23 cellular contexts compared by ENCODE assay signal in the genomic region with DNA sequence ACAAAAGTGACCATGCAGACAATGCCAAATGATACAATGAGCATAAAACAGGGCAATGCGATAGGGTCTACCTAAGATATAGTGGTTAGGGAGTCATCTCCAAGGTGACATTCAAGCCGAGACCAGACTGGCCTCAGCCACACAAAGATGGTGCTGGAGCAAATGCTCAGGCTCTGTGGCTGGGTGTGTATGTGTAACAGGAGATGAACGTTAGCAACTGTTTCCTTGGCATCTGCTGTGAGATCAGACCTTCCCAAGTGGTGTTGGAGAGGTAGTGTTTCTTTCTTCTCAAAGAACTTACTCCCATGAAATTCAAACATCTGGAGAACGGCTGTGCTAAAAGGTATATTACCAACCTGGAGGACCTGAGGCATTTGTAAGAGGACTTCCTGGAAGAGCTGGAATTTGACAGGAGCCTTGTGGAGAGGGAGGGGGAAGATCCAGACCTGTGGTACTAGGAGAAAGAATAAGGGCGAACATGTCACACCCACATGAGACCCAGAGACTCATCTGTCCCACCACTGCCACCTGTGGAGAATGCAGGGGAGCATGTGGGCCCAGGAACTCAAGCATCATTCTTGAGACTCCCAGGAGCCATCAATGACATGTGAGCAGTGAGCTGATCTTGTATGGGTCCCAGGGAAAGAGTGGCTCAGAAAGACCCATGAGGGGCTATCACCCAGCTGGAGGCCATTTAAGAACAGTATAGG. TPM values are rescaled to one million over a fixed set of nuclear protein-coding genes. Genes with fewer than 3 reads are reported as not detected.
A peak's percentile ranks its signal among the peaks of the same experiment; 100 is the strongest.
DNase-seq lines count a peak whose midpoint lies in the region; ATAC-seq and TF ChIP-seq lines count a peak whose summit lies in the region.
"Had no signal": no experiment of that assay in that cellular context is flagged by ENCODE, and none has a peak within 500 bp of the region (broad histone marks: within the 10 kb centered on the region; RNA-seq: fewer than 3 reads in every experiment).

No MANE protein-coding gene starts in this region.

- H4K91ac ChIP-seq in neuronal stem cell (ENCODE audit: low read depth, low read length, poor library complexity) = peak overlapping the region; percentile 46

- POLR2A ChIA-PET in CD4-positive, alpha-beta memory T cell (lab: Charles Lee; ENCODE audit: partially characterized antibody) = interaction anchor here (1.7 kb wide), 1 partner anchor 44 kb away, joined by 8 read pairs; the partner anchor contains the start of gene CCDC69

- H3K9ac ChIP-seq in Karpas-422 (ENCODE audit: low read length) = peak overlapping the region; percentile 54
- no peak overlapping the region for H3K9ac ChIP-seq in neuronal stem cell (ENCODE audit: low read depth, low read length, poor library complexity)

- ATAC-seq in GM21723 (IDR thresholded peaks at IDR 0.05; ENCODE audit: unreplicated experiment) = no peak
- ATAC-seq: lower lobe of right lung had no signal

- no peak for TF ChIP-seq POLR2A in thyroid gland (IDR thresholded peaks at IDR 0.05)
- no peak for TF ChIP-seq POLR2A in Peyer's patch (IDR thresholded peaks at IDR 0.05)

- no peak overlapping the region for H2BK15ac ChIP-seq in neuronal stem cell (ENCODE audit: low read length)

- TF ChIP-seq CTCF in coronary artery (IDR thresholded peaks at IDR 0.05) (no peak), thyroid gland (IDR thresholded peaks at IDR 0.05) (no peak), Peyer's patch (IDR thresholded peaks at IDR 0.05) (no peak)

- peak overlapping the region in 6 of 7 donors; percentile 18 to 83 (median 39) for H3K27ac Mint-ChIP-seq in CD4-positive, alpha-beta memory T cell
- H3K27ac Mint-ChIP-seq: activated CD4-positive, alpha-beta T cell treated with anti-CD3 and anti-CD28 coated beads, Interleukin-2, amount 10 ng/mL, durations not matched to agents 7 days and 5 days; nephron progenitor cell; progenitor cell of endocrine pancreas had no signal

- H3K4me1 ChIP-seq in CD4-positive, alpha-beta memory T cell (ENCODE audit: insufficient read depth, low read length) = no peaks in the 10 kb centered on the region
- H3K4me1 ChIP-seq in Karpas-422 (ENCODE audit: low read length) (peaks cover 62% of the 10 kb centered on the region), neuronal stem cell (ENCODE audit: control insufficient read depth in 2 of 2, insufficient read depth in 1 of 2, low read depth in 1 of 2, low read length in 2 of 2) (no peaks in the 10 kb centered on the region), thyroid gland (no peaks in the 10 kb centered on the region), Peyer's patch (no peaks in the 10 kb centered on the region)
- H3K4me1 ChIP-seq: lower lobe of right lung had no signal

- H2AK5ac ChIP-seq in neuronal stem cell (ENCODE audit: low read depth, low read length) = no peak overlapping the region

- H2BK120ac ChIP-seq in neuronal stem cell (ENCODE audit: low read depth, low read length) = no peak overlapping the region

- no peak overlapping the region for H2BK12ac ChIP-seq in neuronal stem cell (ENCODE audit: low read length)

- H3K27me3 ChIP-seq in CD4-positive, alpha-beta memory T cell (ENCODE audit: insufficient read depth, low read length) = no peaks in the 10 kb centered on the region
- H3K27me3 ChIP-seq in Karpas-422 (ENCODE audit: low read length) = no peaks in the 10 kb centered on the region
- peaks cover 0 to 15% (median 0%) of the 10 kb centered on the region in 3 experiments for H3K27me3 ChIP-seq in neuronal stem cell (ENCODE audit: control insufficient read depth in 3 of 3, insufficient read depth in 3 of 3, low read depth in 1 of 3, low read length in 3 of 3)
- no peaks in the 10 kb centered on the region for H3K27me3 ChIP-seq in thyroid gland
- no peaks in the 10 kb centered on the region for H3K27me3 ChIP-seq in Peyer's patch
- H3K27me3 ChIP-seq: brain microvascular endothelial cell, hepatocyte had no signal

- no peak overlapping the region for H3K14ac ChIP-seq in neuronal stem cell (ENCODE audit: low read length)

- peaks cover 1% of the 10 kb centered on the region for H3K79me1 ChIP-seq in neuronal stem cell (ENCODE audit: low read depth, low read length)

- H3K4me2 ChIP-seq in Karpas-422 (ENCODE audit: low read depth, low read length, poor library complexity, severe bottlenecking) (peak overlapping the region; percentile 54), neuronal stem cell (ENCODE audit: insufficient read depth, low read length, poor library complexity, severe bottlenecking) (no peak overlapping the region)
- H3K4me2 ChIP-seq: hepatocyte had no signal

- peaks cover 3 to 6% (median 5%) of the 10 kb centered on the region in 4 donors for H3K4me1 Mint-ChIP-seq in CD4-positive, alpha-beta memory T cell

- H3K23ac ChIP-seq in neuronal stem cell (ENCODE audit: low read depth, low read length, poor library complexity) = no peak overlapping the region

- intact Hi-C loops in CD4-positive, alpha-beta memory T cell (cut with micrococcal nuclease) = no loop called here
- intact Hi-C loops in thyroid gland (cut with DNase I) = no loop called here

- peaks cover 34 to 47% of the 10 kb centered on the region in 2 donors for H3K36me3 Mint-ChIP-seq in CD4-positive, alpha-beta memory T cell

- H3K27me3 Mint-ChIP-seq in CD4-positive, alpha-beta memory T cell = no peaks in the 10 kb centered on the region
- H3K27me3 Mint-ChIP-seq: activated CD4-positive, alpha-beta T cell treated with anti-CD3 and anti-CD28 coated beads, Interleukin-2, amount 10 ng/mL, durations not matched to agents 7 days and 5 days; progenitor cell of endocrine pancreas had no signal

- H3K9me3 ChIP-seq in CD4-positive, alpha-beta memory T cell (ENCODE audit: control insufficient read depth in 1 of 2, low read length in 2 of 2) = no peaks in the 10 kb centered on the region
- H3K9me3 ChIP-seq in Karpas-422 (ENCODE audit: low read length) (no peaks in the 10 kb centered on the region), neuronal stem cell (replicated peaks in 1 of 2; ENCODE audit: control insufficient read depth in 2 of 2, insufficient read depth in 1 of 2, low read depth in 1 of 2, low read length in 2 of 2) (no peaks in the 10 kb centered on the region), thyroid gland (no peaks in the 10 kb centered on the region), Peyer's patch (no peaks in the 10 kb centered on the region)
- H3K9me3 ChIP-seq: lower lobe of right lung, thoracic aorta had no signal

- no peak overlapping the region for H3K4ac ChIP-seq in neuronal stem cell (ENCODE audit: low read length)

- H3K9me2 ChIP-seq in Karpas-422 (replicated peaks; ENCODE audit: insufficient read depth, low read length) = no peaks in the 10 kb centered on the region

- CTCF ChIA-PET in CD4-positive, alpha-beta memory T cell (lab: Charles Lee; ENCODE audit: partially characterized antibody) = interaction anchor here (1.2 to 4.0 kb wide), 2 partner anchors 14 to 127 kb away, joined by 4 to 13 read pairs; no protein-coding TSS in a partner anchor

- H4K20me1 ChIP-seq in Karpas-422 (ENCODE audit: insufficient read depth, low read depth, low read length) = no peaks in the 10 kb centered on the region

- peaks cover 33% of the 10 kb centered on the region for H3K36me3 ChIP-seq in CD4-positive, alpha-beta memory T cell (ENCODE audit: insufficient read depth, low read length)
- H3K36me3 ChIP-seq in Karpas-422 (ENCODE audit: insufficient read depth, low read length) (peaks cover 51% of the 10 kb centered on the region), neuronal stem cell (replicated peaks in 1 of 2; ENCODE audit: control insufficient read depth in 2 of 2, insufficient read depth in 2 of 2, low read length in 2 of 2) (no peaks in the 10 kb centered on the region), thyroid gland (no peaks in the 10 kb centered on the region), Peyer's patch (peaks cover 0 to 11% (median 0%) of the 10 kb centered on the region in 3 donors)
- H3K36me3 ChIP-seq: brain microvascular endothelial cell had no signal

- H3K27ac ChIP-seq in CD4-positive, alpha-beta memory T cell (ENCODE audit: low read depth, low read length) = no peak overlapping the region
- H3K27ac ChIP-seq in Karpas-422 (ENCODE audit: low read length) (peak overlapping the region; percentile 88), coronary artery (no peak overlapping the region), neuronal stem cell (replicated peaks; ENCODE audit: low read length) (no peak overlapping the region), thyroid gland (no peak overlapping the region), Peyer's patch (no peak overlapping the region)
- H3K27ac ChIP-seq: brain microvascular endothelial cell, hepatocyte, lower lobe of right lung, thoracic aorta had no signal

- H2AFZ ChIP-seq in Karpas-422 (ENCODE audit: low read length) (no peak overlapping the region), neuronal stem cell (ENCODE audit: low read length) (no peak overlapping the region)
- H2AFZ ChIP-seq: hepatocyte had no signal

- no peak for DNase-seq in CD4-positive, alpha-beta memory T cell
- DNase-seq in Karpas-422 (peak; percentile 67), coronary artery (ENCODE audit: low spot score) (peak; percentile 53), neuronal stem cell (ENCODE audit: low spot score) (no peak), thyroid gland (no peak), Peyer's patch (no peak)
- DNase-seq: activated CD4-positive, alpha-beta T cell treated with anti-CD3 and anti-CD28 coated beads, Interleukin-2, amount 10 ng/mL, durations not matched to agents 7 days and 5 days; brain microvascular endothelial cell; Calu3; GDM1; H9; lower lobe of right lung; NCI-H1105; NCI-H69; nephron progenitor cell; SHP77 treated with DMSO at 0.1 percent for 48 hours; small intestine; stimulated activated CD4-positive, alpha-beta T cell treated with anti-CD3 and anti-CD28 coated beads, Interleukin-4, amount 100 ng/mL, for 24 hours; T-helper 1 cell had no signal

- WGBS in neuronal stem cell (ENCODE audit: extremely low coverage in 2 of 2, insufficient read length in 2 of 2, insufficient replicate concordance in 1 of 2), 2 donors = no CpG with 5 or more reads among the region's 5 CpGs
- 83 to 91% methylated on average over 5 of the region's 5 CpGs for WGBS in thyroid gland, 2 donors

- H3K9me3 Mint-ChIP-seq in CD4-positive, alpha-beta memory T cell = no peaks in the 10 kb centered on the region
- H3K9me3 Mint-ChIP-seq: activated CD4-positive, alpha-beta T cell treated with anti-CD3 and anti-CD28 coated beads, Interleukin-2, amount 10 ng/mL, durations not matched to agents 7 days and 5 days; H9; nephron progenitor cell had no signal

- no peak overlapping the region for H3K18ac ChIP-seq in neuronal stem cell (ENCODE audit: low read length)

- no peak overlapping the region for H3K4me3 ChIP-seq in CD4-positive, alpha-beta memory T cell (ENCODE audit: low read length in 2 of 2)
- H3K4me3 ChIP-seq in Karpas-422 (ENCODE audit: low read length) (peak overlapping the region; percentile 16), coronary artery (no peak overlapping the region), neuronal stem cell (ENCODE audit: low read length in 2 of 2) (no peak overlapping the region), thyroid gland (replicated peaks in 1 of 3) (no peak overlapping the region), Peyer's patch (no peak overlapping the region)
- H3K4me3 ChIP-seq: hepatocyte, lower lobe of right lung, thoracic aorta had no signal

- no peak overlapping the region for H2BK5ac ChIP-seq in neuronal stem cell (ENCODE audit: low read length)

- H3K79me2 ChIP-seq in Karpas-422 (ENCODE audit: low read length) = no peaks in the 10 kb centered on the region
- H3K79me2 ChIP-seq: hepatocyte had no signal

- H3K4me3 Mint-ChIP-seq in CD4-positive, alpha-beta memory T cell = no peak overlapping the region
- H3K4me3 Mint-ChIP-seq: activated CD4-positive, alpha-beta T cell treated with anti-CD3 and anti-CD28 coated beads, Interleukin-2, amount 10 ng/mL, durations not matched to agents 7 days and 5 days; H9; nephron progenitor cell had no signal

- no peak overlapping the region for H4K8ac ChIP-seq in neuronal stem cell (ENCODE audit: low read depth, low read length)

RNA-seq across cellular contexts. Expression of gene ANXA6, which starts 21.4 kb away (rescaled TPM):
- 100 to 1,000 TPM; 318 to 342 TPM for total RNA-seq in CD4-positive, alpha-beta memory T cell
- 100 to 1,000 TPM; 229 to 330 TPM for polyA plus RNA-seq in CD4-positive, alpha-beta memory T cell
- 277 and 387 TPM in 2 replicates for total RNA-seq in Karpas-422 (2014; rRNA removed; shearing (Covaris generic); ENCODE audit: low replicate concordance)
- polyA plus RNA-seq in neuronal stem cell (2013, experiment 1 of 2) = 47.1 TPM
- polyA plus RNA-seq in neuronal stem cell (2013, experiment 2 of 2) = 45.5 TPM
- total RNA-seq in thyroid gland = 100 to 1,000 TPM; 122 to 283 (median 180) TPM
- total RNA-seq in Peyer's patch = 100 to 1,000 TPM in 1 of 4 donors, 10 to 100 TPM in 3; 11.2 to 228 (median 30.1) TPM

RNA-seq across cellular contexts. Expression of gene CCDC69, which starts 45.0 kb away (rescaled TPM):
- 10 to 100 TPM; 93.5 to 93.9 TPM for total RNA-seq in CD4-positive, alpha-beta memory T cell
- polyA plus RNA-seq in CD4-positive, alpha-beta memory T cell = 10 to 100 TPM; 38.9 to 83.0 TPM
- total RNA-seq in Karpas-422 (2014; rRNA removed; shearing (Covaris generic); ENCODE audit: low replicate concordance) = 241 and 291 TPM in 2 replicates
- polyA plus RNA-seq in neuronal stem cell (2013, experiment 1 of 2) = 0.03 TPM
- 0.03 TPM for polyA plus RNA-seq in neuronal stem cell (2013, experiment 2 of 2)
- 10 to 100 TPM; 13.5 to 51.6 (median 18.3) TPM for total RNA-seq in thyroid gland
- 10 to 100 TPM; 15.8 to 86.6 (median 33.3) TPM for total RNA-seq in Peyer's patch

Comparison
In these comparisons a context has a peak if more than half of its experiments do, and no peak if none do; other contexts are left out.
1. DNase-seq: peak in Karpas-422 (single experiment) and coronary artery (single experiment); none in CD4-positive, alpha-beta memory T cell (0 of 5), neuronal stem cell (single experiment), thyroid gland (0 of 2) and Peyer's patch (0 of 3).